Comparison of ENCODE assay signal across 15 cellular contexts in the genomic region with DNA sequence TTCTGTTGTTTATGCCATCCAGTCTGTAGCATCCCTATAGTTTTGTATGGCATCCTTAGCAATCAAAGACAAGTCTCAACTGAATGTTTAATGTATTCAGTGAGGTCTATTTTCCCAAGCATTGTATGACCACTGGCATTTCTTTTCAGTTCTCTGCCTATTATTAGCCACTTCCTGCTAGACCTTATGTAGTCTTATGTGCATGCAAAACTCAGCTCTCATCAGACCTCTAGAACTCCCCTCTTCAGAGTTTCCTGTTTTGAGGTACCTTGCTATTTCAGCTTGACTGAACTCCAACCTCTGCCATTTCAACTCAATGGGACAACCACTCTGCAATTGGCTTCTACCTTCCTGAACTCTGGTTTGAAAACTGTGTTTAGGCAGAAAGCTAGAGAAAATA.
A peak's percentile ranks its signal among the peaks of the same experiment; 100 is the strongest.
DNase-seq lines count a peak whose midpoint lies in the region; ATAC-seq, FAIRE-seq and TF ChIP-seq lines count a peak whose summit lies in the region.
"Had no signal": no experiment of that assay in that cellular context is flagged by ENCODE, and none has a peak within 500 bp of the region (broad histone marks: within the 10 kb centered on the region; RNA-seq: fewer than 3 reads in every experiment).

No MANE protein-coding gene starts in this region.

- no peak overlapping the region for H2AFZ ChIP-seq in GM12878 (ENCODE audit: control insufficient read depth, low read depth, low read length)

- no peaks in the 10 kb centered on the region for H3K79me2 ChIP-seq in GM12878 (ENCODE audit: control insufficient read depth, insufficient read depth, low read length)

- no peaks in the 10 kb centered on the region for H3K36me3 ChIP-seq in GM12878 (ENCODE audit: control insufficient read depth in 2 of 2, insufficient read depth in 2 of 2, low read length in 1 of 2)
- H3K36me3 ChIP-seq in upper lobe of left lung: no peaks in the 10 kb centered on the region
- H3K36me3 ChIP-seq: spleen had no signal

- FAIRE-seq in GM12878 (lab: Jason Lieb, UNC): peak; percentile 93
- FAIRE-seq: HTR-8/SVneo, TTC549 had no signal

- no peak for TF ChIP-seq RAD21 in GM12878 (IDR thresholded peaks at IDR 0.05; ENCODE audit: insufficient read depth, low read depth, low read length)

- no peak overlapping the region for H3K4me2 ChIP-seq in GM12878 (ENCODE audit: control insufficient read depth, insufficient read depth)

- DNase-seq in GM12878 (ENCODE audit: low read depth, low spot score) (peak; percentile 36), head of caudate nucleus (no peak), NCI-H2196 (lab: John Stamatoyannopoulos, UW; ENCODE audit: unreplicated experiment) (no peak), upper lobe of left lung (no peak), HuH-7 (ENCODE audit: low spot score) (no peak)
- DNase-seq: CD8-positive, alpha-beta T cell; NCI-H2029; spleen had no signal

- SMC1A ChIA-PET in GM12878 (lab: Charles Lee; ENCODE audit: uncharacterized antibody, unreplicated experiment): no interaction called here

- H3K4me3 ChIP-seq in GM12878 (no peak overlapping the region), upper lobe of left lung (no peak overlapping the region)
- H3K4me3 ChIP-seq: spleen had no signal

- TF ChIP-seq EP300 in GM12878 (IDR thresholded peaks at IDR 0.05; ENCODE audit: borderline replicate concordance in 1 of 2, control insufficient read depth in 1 of 2, low read depth in 2 of 2, low read length in 2 of 2) (no peak), upper lobe of left lung (IDR thresholded peaks at IDR 0.05) (no peak)

- H3K4me1 ChIP-seq in GM12878 (ENCODE audit: control insufficient read depth, insufficient read depth, low read length): peaks cover 4% of the 10 kb centered on the region; the same call in 1 of the 2 replicates
- no peaks in the 10 kb centered on the region for H3K4me1 ChIP-seq in upper lobe of left lung
- H3K4me1 ChIP-seq: spleen had no signal

- CTCF ChIA-PET in GM12878 (lab: Yijun Ruan, JAX): no interaction called here

- RAD21 ChIA-PET in GM12878 (lab: Charles Lee; ENCODE audit: unreplicated experiment): no interaction called here

- H3K9me3 ChIP-seq in GM12878 (replicated peaks; ENCODE audit: control insufficient read depth, insufficient read depth, low read length): no peaks in the 10 kb centered on the region
- no peaks in the 10 kb centered on the region for H3K9me3 ChIP-seq in upper lobe of left lung

- H4K20me1 ChIP-seq in GM12878 (ENCODE audit: control insufficient read depth, insufficient read depth): no peaks in the 10 kb centered on the region

- peak; percentile 99 for ATAC-seq in GM18907 (IDR thresholded peaks at IDR 0.05; ENCODE audit: unreplicated experiment)
- ATAC-seq in GM21717 (IDR thresholded peaks at IDR 0.05; ENCODE audit: unreplicated experiment): peak; percentile 83
- peak; percentile 95 for ATAC-seq in HG03159 (IDR thresholded peaks at IDR 0.05; ENCODE audit: unreplicated experiment)
- ATAC-seq in GM12878: peak; percentile 92
- no peak for ATAC-seq in upper lobe of left lung (ENCODE audit: low FRiP score in 2 of 2)
- ATAC-seq: CD8-positive, alpha-beta T cell; Panc1 had no signal

- in situ Hi-C loops in GM12878 (cut with MboI): no loop called here

- H3K9ac ChIP-seq in GM12878 (ENCODE audit: control insufficient read depth, insufficient read depth, low read length): no peak overlapping the region

- TF ChIP-seq POLR2A in GM12878 (IDR thresholded peaks at IDR 0.05; ENCODE audit: low read depth, low read length) (no peak), upper lobe of left lung (IDR thresholded peaks at IDR 0.05) (no peak)

- POLR2A ChIA-PET in GM12878 (lab: Charles Lee): no interaction called here

- no peak for TF ChIP-seq CTCF in GM12878 (IDR thresholded peaks at IDR 0.05 in 2 of 3, conservative IDR thresholded peaks at IDR 0.05 in 1 of 3; ENCODE audit: control insufficient read depth in 2 of 3, extremely low read depth in 1 of 3, insufficient read depth in 1 of 3, low read depth in 3 of 3, low read length in 3 of 3)
- TF ChIP-seq CTCF in upper lobe of left lung (IDR thresholded peaks at IDR 0.05): no peak

- H3K27me3 ChIP-seq in GM12878 (replicated peaks in 1 of 2; ENCODE audit: control insufficient read depth in 2 of 2, insufficient read depth in 2 of 2, low read length in 1 of 2) (no peaks in the 10 kb centered on the region), upper lobe of left lung (no peaks in the 10 kb centered on the region)
- H3K27me3 ChIP-seq: spleen had no signal

- H3K27ac ChIP-seq in GM12878 (ENCODE audit: control insufficient read depth, insufficient read depth) (no peak overlapping the region), upper lobe of left lung (no peak overlapping the region)
- H3K27ac ChIP-seq: epithelial cell of prostate, spleen had no signal

- no TSS peak for BruUV-seq in GM12878 (replicated peaks; lab: Mats Ljungman, UMichigan)

- intact Hi-C loops in GM12878 (cut with micrococcal nuclease; ENCODE audit: unreplicated experiment): no loop called here
- intact Hi-C loops in head of caudate nucleus (cut with DNase I): no loop called here

TF ChIP-seq in GM12878, 131 proteins besides CTCF, POLR2A, EP300 and RAD21:
- no peak for TF ChIP-seq ATF7 (IDR thresholded peaks at IDR 0.05; ENCODE audit: low read depth)
- no peak for TF ChIP-seq BCL11A (IDR thresholded peaks at IDR 0.05; ENCODE audit: low read depth, low read length)
- peak; percentile 57 to 79; a peak in 3 of 4 replicates for TF ChIP-seq SRF (IDR thresholded peaks at IDR 0.05; ENCODE audit: low read depth in 2 of 2, low read length in 2 of 2)
- TF ChIP-seq RBBP5 (conservative IDR thresholded peaks at IDR 0.05): no peak
- peak; percentile 26 for TF ChIP-seq RUNX3 (IDR thresholded peaks at IDR 0.05; ENCODE audit: low read length)

Comparison
In these comparisons a context has a peak if more than half of its experiments do, and no peak if none do; other contexts are left out.
1. ATAC-seq: peak in GM18907 (single experiment), GM21717 (single experiment), HG03159 (single experiment) and GM12878 (single experiment); none in upper lobe of left lung (0 of 2).